Comparison of ENCODE assay signal across 8 cellular contexts in the genomic region with DNA sequence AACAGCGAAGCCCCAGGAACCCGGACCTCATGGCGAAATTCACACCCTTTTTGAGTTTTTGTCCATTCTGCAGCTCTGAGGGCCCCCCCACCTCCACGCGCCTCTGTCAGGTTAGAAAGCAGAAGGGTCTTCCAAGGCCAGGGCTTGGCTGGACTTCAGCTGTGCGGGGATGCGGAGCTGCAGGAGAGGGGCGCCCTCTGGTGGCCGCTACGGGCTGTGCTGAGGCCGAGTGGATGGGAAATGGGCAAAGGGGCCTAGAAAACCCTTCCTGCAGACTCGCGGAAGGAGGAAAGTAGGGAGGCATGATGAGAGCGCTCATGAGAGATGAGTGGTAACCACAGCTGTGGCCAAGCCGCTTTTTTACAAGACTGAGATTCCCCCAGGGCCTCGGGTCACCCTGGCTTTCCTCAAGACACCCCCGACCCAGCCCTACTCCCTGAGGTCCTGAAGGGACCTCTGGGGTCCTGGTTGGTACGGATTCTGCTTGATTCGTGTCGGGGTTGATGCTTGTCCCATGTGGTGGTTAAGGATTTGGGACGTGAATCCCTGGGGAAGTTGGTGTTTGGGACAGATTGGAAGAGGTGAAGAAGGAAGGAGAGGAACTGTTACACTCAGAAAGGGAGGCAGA.
DNase-seq lines count a peak whose midpoint lies in the region; ATAC-seq and TF ChIP-seq lines count a peak whose summit lies in the region.
"Not testable (repeated sequence)": the region's sequence is repeated elsewhere in the genome, so short reads cannot be mapped to it uniquely, and the experiment has no call there.

No MANE protein-coding gene starts in this region.

- not testable (repeated sequence) for TF ChIP-seq POLR2A in gastroesophageal sphincter (IDR thresholded peaks at IDR 0.05); right lobe of liver (IDR thresholded peaks at IDR 0.05)

- H3K36me3 ChIP-seq in RWPE2 (ENCODE audit: low read depth); gastroesophageal sphincter; right lobe of liver: not testable (repeated sequence)

- H3K27ac ChIP-seq in RWPE2 (ENCODE audit: poor library complexity, severe bottlenecking); gastroesophageal sphincter; right lobe of liver: not testable (repeated sequence)

- not testable (repeated sequence) for H3K4me3 ChIP-seq in RWPE2 (ENCODE audit: severe bottlenecking); gastroesophageal sphincter; right lobe of liver

- H3K9me3 ChIP-seq in RWPE2 (ENCODE audit: severe bottlenecking); gastroesophageal sphincter; right lobe of liver: not testable (repeated sequence)

- H3K36me3 Mint-ChIP-seq in activated naive CD4-positive, alpha-beta T cell treated with anti-CD3 and anti-CD28 coated beads, Interleukin-2, amount 50 U/mL, for 72 hours; stimulated activated effector memory CD8-positive, alpha-beta T cell treated with anti-CD3 and anti-CD28 coated beads, Interleukin-12 subunit alpha, Interleukin-12 subunit beta, amount 100 ng/mL, for 72 hours: not testable (repeated sequence)

- not testable (repeated sequence) for H3K27ac Mint-ChIP-seq in activated naive CD4-positive, alpha-beta T cell treated with anti-CD3 and anti-CD28 coated beads, Interleukin-2, amount 50 U/mL, for 72 hours; stimulated activated effector memory CD8-positive, alpha-beta T cell treated with anti-CD3 and anti-CD28 coated beads, Interleukin-12 subunit alpha, Interleukin-12 subunit beta, amount 100 ng/mL, for 72 hours

- not testable (repeated sequence) for H3K27me3 ChIP-seq in RWPE2 (ENCODE audit: insufficient read depth, poor library complexity, severe bottlenecking); gastroesophageal sphincter; right lobe of liver

- not testable (repeated sequence) for H3K4me3 Mint-ChIP-seq in stimulated activated effector memory CD8-positive, alpha-beta T cell treated with anti-CD3 and anti-CD28 coated beads, Interleukin-12 subunit alpha, Interleukin-12 subunit beta, amount 100 ng/mL, for 72 hours

- ATAC-seq in GM19467 (IDR thresholded peaks at IDR 0.05; ENCODE audit: unreplicated experiment), result peak; percentile 50
- peak; percentile 52 for ATAC-seq in HG03108 (IDR thresholded peaks at IDR 0.05; ENCODE audit: unreplicated experiment)
- peak; percentile 93 for ATAC-seq in RWPE2 (ENCODE audit: low read depth)
- ATAC-seq in activated naive CD4-positive, alpha-beta T cell treated with anti-CD3 and anti-CD28 coated beads, Interleukin-2, amount 50 U/mL, for 72 hours, result peak; percentile 72 to 82
- peak; percentile 66 for ATAC-seq in gastroesophageal sphincter
- peak; percentile 83 to 85 (median 84) for ATAC-seq in right lobe of liver
- peak; percentile 74 for ATAC-seq in stimulated activated effector memory CD8-positive, alpha-beta T cell treated with anti-CD3 and anti-CD28 coated beads, Interleukin-12 subunit alpha, Interleukin-12 subunit beta, amount 100 ng/mL, for 72 hours

- H3K4me1 ChIP-seq in RWPE2 (ENCODE audit: insufficient read depth, poor library complexity, severe bottlenecking); gastroesophageal sphincter; right lobe of liver: not testable (repeated sequence)

- not testable (repeated sequence) for H3K9me3 Mint-ChIP-seq in activated naive CD4-positive, alpha-beta T cell treated with anti-CD3 and anti-CD28 coated beads, Interleukin-2, amount 50 U/mL, for 72 hours; stimulated activated effector memory CD8-positive, alpha-beta T cell treated with anti-CD3 and anti-CD28 coated beads, Interleukin-12 subunit alpha, Interleukin-12 subunit beta, amount 100 ng/mL, for 72 hours

- TF ChIP-seq EP300 in gastroesophageal sphincter (IDR thresholded peaks at IDR 0.05), result not testable (repeated sequence)

- TF ChIP-seq CTCF in RWPE2 (IDR thresholded peaks at IDR 0.05; ENCODE audit: poor library complexity, severe bottlenecking); gastroesophageal sphincter (IDR thresholded peaks at IDR 0.05); right lobe of liver (IDR thresholded peaks at IDR 0.05): not testable (repeated sequence)

- H3K4me1 Mint-ChIP-seq in stimulated activated effector memory CD8-positive, alpha-beta T cell treated with anti-CD3 and anti-CD28 coated beads, Interleukin-12 subunit alpha, Interleukin-12 subunit beta, amount 100 ng/mL, for 72 hours, result not testable (repeated sequence)

- WGBS in gastroesophageal sphincter (ENCODE audit: low coverage in 1 of 2), 2 donors, result no CpG with 5 or more reads among the region's 21 CpGs
- WGBS in right lobe of liver (ENCODE audit: insufficient coverage, low coverage, low lambda C conversion rate, missing lambda C conversion rate), result no CpG with 5 or more reads among the region's 21 CpGs

- intact Hi-C loops in right lobe of liver (cut with DNase I), result not testable (repeated sequence)

- DNase-seq in ELF-1 (ENCODE audit: low read depth, low spot score), result peak; percentile 0
- DNase-seq in RWPE2 (ENCODE audit: low spot score); activated naive CD4-positive, alpha-beta T cell treated with anti-CD3 and anti-CD28 coated beads, Interleukin-2, amount 50 U/mL, for 72 hours (ENCODE audit: low spot score in 2 of 2); right lobe of liver; stimulated activated effector memory CD8-positive, alpha-beta T cell treated with anti-CD3 and anti-CD28 coated beads, Interleukin-12 subunit alpha, Interleukin-12 subunit beta, amount 100 ng/mL, for 72 hours (ENCODE audit: low spot score in 2 of 2): not testable (repeated sequence)
